ENCODE assay signal across 12 cellular contexts in genomic region chr11:78223320-78223954, GRCh38. TPM values are rescaled to one million over a fixed set of nuclear protein-coding genes. Genes with fewer than 3 reads are reported as not detected.
DNase-seq lines count a peak whose midpoint lies in the region; ATAC-seq and TF ChIP-seq lines count a peak whose summit lies in the region.
"Had no signal": no experiment of that assay in that cellular context is flagged by ENCODE, and none has a peak within 500 bp of the region (broad histone marks: within the 10 kb centered on the region; RNA-seq: fewer than 3 reads in every experiment).

No MANE protein-coding gene starts in this region.

- no peak for DNase-seq in activated naive CD8-positive, alpha-beta T cell treated with anti-CD3 and anti-CD28 coated beads, Interleukin-2, amount 10 ng/mL, durations not matched to agents 7 days and 5 days
- no peak for DNase-seq in activated naive CD8-positive, alpha-beta T cell treated with anti-CD3 and anti-CD28 coated beads for 36 hours
- DNase-seq in stimulated activated naive B cell treated with anti-CD40 and anti-IgM and Interleukin-4, amounts not matched to agents 10 μg/mL and 1 μg/mL and 100 μg/mL, for 72 hours = peak; percentile 50
- no peak for DNase-seq in glomerular visceral epithelial cell (ENCODE audit: extremely low spot score)
- DNase-seq in RWPE1 (ENCODE audit: low spot score) = no peak
- DNase-seq in osteoblast (ENCODE audit: insufficient read length, low spot score, missing footprints) = no peak
- DNase-seq: amygdala, KG1 had no signal

- H3K27ac Mint-ChIP-seq in activated naive CD8-positive, alpha-beta T cell treated with anti-CD3 and anti-CD28 coated beads, Interleukin-2, amount 10 ng/mL, durations not matched to agents 7 days and 5 days = peak overlapping the region; percentile 13
- H3K27ac Mint-ChIP-seq in activated naive CD8-positive, alpha-beta T cell treated with anti-CD3 and anti-CD28 coated beads for 36 hours = no peak overlapping the region
- peak overlapping the region; percentile 87 for H3K27ac Mint-ChIP-seq in stimulated activated naive B cell treated with anti-CD40 and anti-IgM and Interleukin-4, amounts not matched to agents 10 μg/mL and 1 μg/mL and 100 μg/mL, for 72 hours

- TF ChIP-seq CTCF in RWPE1 (conservative IDR thresholded peaks at IDR 0.05; ENCODE audit: low read depth) = no peak
- TF ChIP-seq CTCF in osteoblast (IDR thresholded peaks at IDR 0.05; ENCODE audit: extremely low read depth, low read depth, low read length) = no peak

- no peak overlapping the region for H3K4me3 ChIP-seq in osteoblast (ENCODE audit: insufficient read depth, low read length)

- CTCF ChIA-PET in RWPE1 (lab: Yijun Ruan, JAX) = interaction anchor here (0.6 kb wide), 1 partner anchor 28 kb away, joined by 4 read pairs; no protein-coding TSS in a partner anchor

- peaks cover 24% of the 10 kb centered on the region for H3K4me1 Mint-ChIP-seq in activated naive CD8-positive, alpha-beta T cell treated with anti-CD3 and anti-CD28 coated beads, Interleukin-2, amount 10 ng/mL, durations not matched to agents 7 days and 5 days
- peaks cover 15% of the 10 kb centered on the region for H3K4me1 Mint-ChIP-seq in activated naive CD8-positive, alpha-beta T cell treated with anti-CD3 and anti-CD28 coated beads for 36 hours
- peaks cover 40 to 53% of the 10 kb centered on the region in 2 donors for H3K4me1 Mint-ChIP-seq in stimulated activated naive B cell treated with anti-CD40 and anti-IgM and Interleukin-4, amounts not matched to agents 10 μg/mL and 1 μg/mL and 100 μg/mL, for 72 hours

- no peak for ATAC-seq in activated naive CD8-positive, alpha-beta T cell treated with anti-CD3 and anti-CD28 coated beads, Interleukin-2, amount 10 ng/mL, durations not matched to agents 7 days and 5 days (ENCODE audit: low read depth)
- peak; percentile 66 for ATAC-seq in GM21717 (IDR thresholded peaks at IDR 0.05; ENCODE audit: unreplicated experiment)
- ATAC-seq in HG03342 (IDR thresholded peaks at IDR 0.05; ENCODE audit: unreplicated experiment) = peak; percentile 78
- ATAC-seq in stimulated activated naive B cell treated with anti-CD40 and anti-IgM and Interleukin-4, amounts not matched to agents 10 μg/mL and 1 μg/mL and 100 μg/mL, for 72 hours (replicated peaks) = peak; percentile 88 to 90
- ATAC-seq: activated CD4-positive, CD25-positive, alpha-beta regulatory T cell treated with anti-CD3 and anti-CD28 coated beads, Interleukin-2, amount 50 U/mL, for 24 hours; stimulated activated effector memory CD8-positive, alpha-beta T cell treated with anti-CD3 and anti-CD28 coated beads, Interleukin-12 subunit alpha, Interleukin-12 subunit beta, amount 100 ng/mL, for 72 hours had no signal

- POLR2A ChIA-PET in activated naive CD8-positive, alpha-beta T cell treated with anti-CD3 and anti-CD28 coated beads, Interleukin-2, amount 10 ng/mL, durations not matched to agents 7 days and 5 days (lab: Charles Lee) = interaction anchor here (0.7 kb wide), 1 partner anchor 84 kb away, joined by 3 read pairs; the partner anchor contains the start of gene ALG8
- POLR2A ChIA-PET in RWPE1 (lab: Yijun Ruan, JAX; ENCODE audit: low non-redundant PET) = no interaction called here

- peaks cover 32% of the 10 kb centered on the region for H3K36me3 ChIP-seq in osteoblast (ENCODE audit: insufficient read depth, low read length)

- H3K79me2 ChIP-seq in osteoblast (ENCODE audit: insufficient read depth, low read length) = no peaks in the 10 kb centered on the region

- no peak overlapping the region for H2AFZ ChIP-seq in osteoblast (ENCODE audit: low read length)

- no peaks in the 10 kb centered on the region for H4K20me1 ChIP-seq in osteoblast (ENCODE audit: insufficient read depth, low read length)

- no peaks in the 10 kb centered on the region for H3K4me1 ChIP-seq in osteoblast (ENCODE audit: insufficient read depth, low read length)

- no peaks in the 10 kb centered on the region for H3K9me3 ChIP-seq in osteoblast (ENCODE audit: low read depth, low read length)

- no peak overlapping the region for H3K4me2 ChIP-seq in osteoblast (ENCODE audit: insufficient read depth, low read length)

- no peaks in the 10 kb centered on the region for H3K27me3 ChIP-seq in osteoblast (ENCODE audit: insufficient read depth, low read length)

- no peak overlapping the region for H3K4me3 Mint-ChIP-seq in activated naive CD8-positive, alpha-beta T cell treated with anti-CD3 and anti-CD28 coated beads, Interleukin-2, amount 10 ng/mL, durations not matched to agents 7 days and 5 days
- no peak overlapping the region for H3K4me3 Mint-ChIP-seq in activated naive CD8-positive, alpha-beta T cell treated with anti-CD3 and anti-CD28 coated beads for 36 hours
- H3K4me3 Mint-ChIP-seq in stimulated activated naive B cell treated with anti-CD40 and anti-IgM and Interleukin-4, amounts not matched to agents 10 μg/mL and 1 μg/mL and 100 μg/mL, for 72 hours = peak overlapping the region; percentile 23 to 73
- H3K4me3 Mint-ChIP-seq: stimulated activated effector memory CD8-positive, alpha-beta T cell treated with anti-CD3 and anti-CD28 coated beads, Interleukin-12 subunit alpha, Interleukin-12 subunit beta, amount 100 ng/mL, for 72 hours had no signal

- no peak overlapping the region for H3K27ac ChIP-seq in RWPE1
- no peak overlapping the region for H3K27ac ChIP-seq in osteoblast (ENCODE audit: low read depth, low read length)

- H3K9me3 Mint-ChIP-seq in activated naive CD8-positive, alpha-beta T cell treated with anti-CD3 and anti-CD28 coated beads, Interleukin-2, amount 10 ng/mL, durations not matched to agents 7 days and 5 days = no peaks in the 10 kb centered on the region
- H3K9me3 Mint-ChIP-seq in activated naive CD8-positive, alpha-beta T cell treated with anti-CD3 and anti-CD28 coated beads for 36 hours = no peaks in the 10 kb centered on the region
- no peaks in the 10 kb centered on the region for H3K9me3 Mint-ChIP-seq in stimulated activated naive B cell treated with anti-CD40 and anti-IgM and Interleukin-4, amounts not matched to agents 10 μg/mL and 1 μg/mL and 100 μg/mL, for 72 hours
- H3K9me3 Mint-ChIP-seq: stimulated activated effector memory CD8-positive, alpha-beta T cell treated with anti-CD3 and anti-CD28 coated beads, Interleukin-12 subunit alpha, Interleukin-12 subunit beta, amount 100 ng/mL, for 72 hours had no signal

- peaks cover 25% of the 10 kb centered on the region for H3K36me3 Mint-ChIP-seq in activated naive CD8-positive, alpha-beta T cell treated with anti-CD3 and anti-CD28 coated beads, Interleukin-2, amount 10 ng/mL, durations not matched to agents 7 days and 5 days
- H3K36me3 Mint-ChIP-seq in activated naive CD8-positive, alpha-beta T cell treated with anti-CD3 and anti-CD28 coated beads for 36 hours = no peaks in the 10 kb centered on the region
- peaks cover 38 to 44% of the 10 kb centered on the region in 2 donors for H3K36me3 Mint-ChIP-seq in stimulated activated naive B cell treated with anti-CD40 and anti-IgM and Interleukin-4, amounts not matched to agents 10 μg/mL and 1 μg/mL and 100 μg/mL, for 72 hours
- H3K36me3 Mint-ChIP-seq: stimulated activated effector memory CD8-positive, alpha-beta T cell treated with anti-CD3 and anti-CD28 coated beads, Interleukin-12 subunit alpha, Interleukin-12 subunit beta, amount 100 ng/mL, for 72 hours had no signal

- H3K27me3 Mint-ChIP-seq in activated naive CD8-positive, alpha-beta T cell treated with anti-CD3 and anti-CD28 coated beads, Interleukin-2, amount 10 ng/mL, durations not matched to agents 7 days and 5 days = no peaks in the 10 kb centered on the region
- no peaks in the 10 kb centered on the region for H3K27me3 Mint-ChIP-seq in activated naive CD8-positive, alpha-beta T cell treated with anti-CD3 and anti-CD28 coated beads for 36 hours
- no peaks in the 10 kb centered on the region for H3K27me3 Mint-ChIP-seq in stimulated activated naive B cell treated with anti-CD40 and anti-IgM and Interleukin-4, amounts not matched to agents 10 μg/mL and 1 μg/mL and 100 μg/mL, for 72 hours

RNA-seq across cellular contexts. Expression of gene USP35, which starts 34.7 kb away (rescaled TPM):
- 10 to 100 TPM; 13.4 to 13.5 TPM for total RNA-seq in activated naive CD8-positive, alpha-beta T cell treated with anti-CD3 and anti-CD28 coated beads, Interleukin-2, amount 10 ng/mL, durations not matched to agents 7 days and 5 days
- total RNA-seq in activated naive CD8-positive, alpha-beta T cell treated with anti-CD3 and anti-CD28 coated beads for 36 hours = 1 to 10 TPM; 3.5 to 4.2 TPM
- 21.4 and 26.2 TPM in 2 replicates for total RNA-seq in osteoblast

RNA-seq across cellular contexts. Expression of gene KCTD21, which starts 35.0 kb away (rescaled TPM):
- 1 to 10 TPM; 7.1 to 8.6 TPM for total RNA-seq in activated naive CD8-positive, alpha-beta T cell treated with anti-CD3 and anti-CD28 coated beads, Interleukin-2, amount 10 ng/mL, durations not matched to agents 7 days and 5 days
- 1 to 10 TPM; 3.3 to 4.0 TPM for total RNA-seq in activated naive CD8-positive, alpha-beta T cell treated with anti-CD3 and anti-CD28 coated beads for 36 hours
- total RNA-seq in osteoblast = 14.5 and 15.0 TPM in 2 replicates

Comparison
In these comparisons a context has a peak if more than half of its experiments do, and no peak if none do; other contexts are left out.
1. H3K4me3 Mint-ChIP-seq: peak in stimulated activated naive B cell treated with anti-CD40 and anti-IgM and Interleukin-4, amounts not matched to agents 10 μg/mL and 1 μg/mL and 100 μg/mL, for 72 hours (2 of 2); none in activated naive CD8-positive, alpha-beta T cell treated with anti-CD3 and anti-CD28 coated beads, Interleukin-2, amount 10 ng/mL, durations not matched to agents 7 days and 5 days (single experiment) and activated naive CD8-positive, alpha-beta T cell treated with anti-CD3 and anti-CD28 coated beads for 36 hours (single experiment).